16 cellular contexts compared by ENCODE assay signal in the genomic region with DNA sequence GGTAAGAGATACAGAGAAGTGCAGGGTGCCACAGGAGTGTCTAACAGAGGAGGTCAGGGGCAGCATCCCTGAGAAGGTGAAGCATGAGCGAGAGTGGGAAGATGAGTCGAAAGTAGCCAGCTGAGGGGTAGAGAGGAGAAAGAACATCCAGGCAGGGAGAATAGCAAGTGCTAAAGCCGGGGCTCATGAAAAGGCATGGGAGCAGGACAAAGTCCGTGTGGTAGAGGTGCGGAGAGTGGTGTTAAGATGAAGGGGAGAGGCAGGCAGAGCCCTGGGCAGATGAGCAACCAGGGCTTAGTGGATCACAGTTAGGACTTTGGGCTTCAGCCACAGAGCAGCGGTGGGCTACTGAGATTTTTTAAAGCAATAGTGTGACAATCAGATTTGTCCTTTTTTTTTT. TPM values are rescaled to one million over a fixed set of nuclear protein-coding genes. Genes with fewer than 3 reads are reported as not detected.
A peak's percentile ranks its signal among the peaks of the same experiment; 100 is the strongest.
DNase-seq lines count a peak whose midpoint lies in the region; ATAC-seq and TF ChIP-seq lines count a peak whose summit lies in the region.
"Had no signal": no experiment of that assay in that cellular context is flagged by ENCODE, and none has a peak within 500 bp of the region (broad histone marks: within the 10 kb centered on the region; RNA-seq: fewer than 3 reads in every experiment).

No MANE protein-coding gene starts in this region.

- H3K27me3 ChIP-seq in PC-9 (ENCODE audit: insufficient read depth, low read depth) = no peaks in the 10 kb centered on the region
- H3K27me3 ChIP-seq: BE2C had no signal

- peaks cover 9% of the 10 kb centered on the region for H3K4me1 Mint-ChIP-seq in T-helper 17 cell
- H3K4me1 Mint-ChIP-seq in stimulated activated effector memory CD8-positive, alpha-beta T cell treated with anti-CD3 and anti-CD28 coated beads, Interleukin-12 subunit alpha, Interleukin-12 subunit beta, amount 100 ng/mL, for 72 hours = peaks cover under 1% of the 10 kb centered on the region
- H3K4me1 Mint-ChIP-seq: H9 had no signal

- no peaks in the 10 kb centered on the region for H4K20me1 ChIP-seq in PC-9 (ENCODE audit: insufficient read depth)

- H3K27ac Mint-ChIP-seq in T-helper 17 cell = peak overlapping the region; percentile 51
- peak overlapping the region; percentile 10 for H3K27ac Mint-ChIP-seq in stimulated activated effector memory CD8-positive, alpha-beta T cell treated with anti-CD3 and anti-CD28 coated beads, Interleukin-12 subunit alpha, Interleukin-12 subunit beta, amount 100 ng/mL, for 72 hours
- H3K27ac Mint-ChIP-seq: H9 had no signal

- no peak overlapping the region for H3K4me3 Mint-ChIP-seq in T-helper 17 cell
- no peak overlapping the region for H3K4me3 Mint-ChIP-seq in stimulated activated effector memory CD8-positive, alpha-beta T cell treated with anti-CD3 and anti-CD28 coated beads, Interleukin-12 subunit alpha, Interleukin-12 subunit beta, amount 100 ng/mL, for 72 hours
- H3K4me3 Mint-ChIP-seq: CD4-positive, CD25-positive, alpha-beta regulatory T cell; CD8-positive, alpha-beta memory T cell; H9 had no signal

- ATAC-seq in T-helper 17 cell = no peak
- peak; percentile 23 for ATAC-seq in mucosa of descending colon
- no peak for ATAC-seq in stimulated activated effector memory CD8-positive, alpha-beta T cell treated with anti-CD3 and anti-CD28 coated beads, Interleukin-12 subunit alpha, Interleukin-12 subunit beta, amount 100 ng/mL, for 72 hours

- H3K79me2 ChIP-seq in PC-9 (ENCODE audit: low read depth) = peaks cover 23% of the 10 kb centered on the region

- POLR2A ChIA-PET in PC-9 (lab: Charles Lee; ENCODE audit: unreplicated experiment) = no interaction called here

- H3K4me3 ChIP-seq in coronary artery (no peak overlapping the region), mucosa of descending colon (no peak overlapping the region), PC-9 (no peak overlapping the region)

- H3F3A ChIP-seq in PC-9 (ENCODE audit: insufficient read depth, low read depth) = peaks cover 7% of the 10 kb centered on the region; the same call in 1 of the 2 replicates

- no peaks in the 10 kb centered on the region for H3K27me3 Mint-ChIP-seq in T-helper 17 cell
- H3K27me3 Mint-ChIP-seq: CD4-positive, CD25-positive, alpha-beta regulatory T cell; CD8-positive, alpha-beta memory T cell had no signal

- no peaks in the 10 kb centered on the region for H3K9me3 ChIP-seq in T-helper 17 cell (ENCODE audit: control insufficient read depth, low read length, poor library complexity, severe bottlenecking)
- no peaks in the 10 kb centered on the region for H3K9me3 ChIP-seq in mucosa of descending colon
- no peaks in the 10 kb centered on the region for H3K9me3 ChIP-seq in PC-9 (ENCODE audit: insufficient read depth, low read depth)
- H3K9me3 ChIP-seq: BE2C had no signal

- H3K27ac ChIP-seq in coronary artery = no peak overlapping the region
- H3K27ac ChIP-seq in PC-9 = no peak overlapping the region

- H3K36me3 ChIP-seq in mucosa of descending colon (ENCODE audit: low read depth) = peaks cover 4% of the 10 kb centered on the region
- no peaks in the 10 kb centered on the region for H3K36me3 ChIP-seq in PC-9 (ENCODE audit: low read depth)
- H3K36me3 ChIP-seq: BE2C had no signal

- intact Hi-C loops in mucosa of descending colon (cut with DNase I, micrococcal nuclease) (loop anchor here in 1 of 2 donors (10.0 kb wide), 1 partner anchor 435 kb away; the partner anchor contains the start of gene SOWAHA), PC-9 (cut with micrococcal nuclease; ENCODE audit: unreplicated experiment) (loop anchor here (10.0 kb wide), 1 partner anchor 355 kb away; the partner anchor contains the start of gene KIF3A)

- CTCF ChIA-PET in PC-9 (lab: Charles Lee) = no interaction called here

- no peaks in the 10 kb centered on the region for H3K9me2 ChIP-seq in PC-9 (ENCODE audit: insufficient read depth)

- H3K36me3 Mint-ChIP-seq in T-helper 17 cell (ENCODE audit: low read depth) = peaks cover 5% of the 10 kb centered on the region
- H3K36me3 Mint-ChIP-seq in stimulated activated effector memory CD8-positive, alpha-beta T cell treated with anti-CD3 and anti-CD28 coated beads, Interleukin-12 subunit alpha, Interleukin-12 subunit beta, amount 100 ng/mL, for 72 hours = no peaks in the 10 kb centered on the region

- no peaks in the 10 kb centered on the region for H3K9me3 Mint-ChIP-seq in stimulated activated effector memory CD8-positive, alpha-beta T cell treated with anti-CD3 and anti-CD28 coated beads, Interleukin-12 subunit alpha, Interleukin-12 subunit beta, amount 100 ng/mL, for 72 hours
- H3K9me3 Mint-ChIP-seq: CD4-positive, CD25-positive, alpha-beta regulatory T cell; CD8-positive, alpha-beta memory T cell; H9 had no signal

- no peak overlapping the region for H3K4me2 ChIP-seq in PC-9

- no peak overlapping the region for H2AFZ ChIP-seq in PC-9

- BruUV-seq in PC-9 (replicated peaks; lab: Mats Ljungman, UMichigan) = no TSS peak

- DNase-seq in T-helper 17 cell = no peak
- peak; percentile 14 for DNase-seq in coronary artery (ENCODE audit: low spot score)
- no peak for DNase-seq in mucosa of descending colon
- DNase-seq in stimulated activated effector memory CD8-positive, alpha-beta T cell treated with anti-CD3 and anti-CD28 coated beads, Interleukin-12 subunit alpha, Interleukin-12 subunit beta, amount 100 ng/mL, for 72 hours (ENCODE audit: low spot score in 2 of 2) = no peak
- DNase-seq in PC-9 = no peak
- DNase-seq in SW 1271 (lab: John Stamatoyannopoulos, UW) = no peak
- DNase-seq in stimulated activated CD8-positive, alpha-beta memory T cell treated with anti-CD3 and anti-CD28 coated beads, Interleukin-4, amount 100 ng/mL, for 48 hours = no peak
- no peak for DNase-seq in DMS153 (lab: John Stamatoyannopoulos, UW)
- DNase-seq: ACHN; BE2C; C1 segment of cervical spinal cord; CD4-positive, CD25-positive, alpha-beta regulatory T cell; CD8-positive, alpha-beta memory T cell; COR-L47; DMS 273 treated with DMSO at 0.1 percent for 48 hours; H9 had no signal

- no peak for TF ChIP-seq CTCF in coronary artery (IDR thresholded peaks at IDR 0.05)
- no peak for TF ChIP-seq CTCF in mucosa of descending colon (IDR thresholded peaks at IDR 0.05)
- no peak for TF ChIP-seq CTCF in PC-9 (conservative IDR thresholded peaks at IDR 0.05)

- H3K4me1 ChIP-seq in mucosa of descending colon (ENCODE audit: low read depth) (no peaks in the 10 kb centered on the region), PC-9 (replicated peaks; ENCODE audit: insufficient read depth) (no peaks in the 10 kb centered on the region)

RNA-seq across cellular contexts. Expression of gene SLC22A5, which starts 10.5 kb away (rescaled TPM):
- total RNA-seq in T-helper 17 cell (1 to 10 TPM; 3.4 to 3.7 TPM), mucosa of descending colon (10 to 100 TPM; 27.9 to 95.4 (median 29.4) TPM), PC-9 (2021) (13.5 and 15.2 TPM in 2 replicates)
